Comparison of ENCODE assay signal across 8 cellular contexts in genomic region chr10:3749597-3750351, GRCh38. TPM values are rescaled to one million over a fixed set of nuclear protein-coding genes. Genes with fewer than 3 reads are reported as not detected.
DNase-seq lines count a peak whose midpoint lies in the region; ATAC-seq and TF ChIP-seq lines count a peak whose summit lies in the region.

No MANE protein-coding gene starts in this region.

- ATAC-seq in HG03196 (IDR thresholded peaks at IDR 0.05; ENCODE audit: unreplicated experiment): peak; percentile 45
- ATAC-seq in HG03460 (IDR thresholded peaks at IDR 0.05; ENCODE audit: unreplicated experiment): no peak
- ATAC-seq in GM21723 (IDR thresholded peaks at IDR 0.05; ENCODE audit: unreplicated experiment): no peak

- H3K4me1 ChIP-seq in muscle layer of duodenum (ENCODE audit: control insufficient read depth in 1 of 2, insufficient read depth in 2 of 2, low read length in 2 of 2): peaks cover 0 to 12% of the 10 kb centered on the region in 2 donors

- intact Hi-C loops in CD14-positive monocyte (cut with micrococcal nuclease): loop anchor here in 1 of 2 donors (10.0 kb wide), 1 partner anchor 435 kb away; no protein-coding TSS in a partner anchor

- no peaks in the 10 kb centered on the region for H3K9me3 Mint-ChIP-seq in CD14-positive monocyte

- H3K36me3 ChIP-seq in muscle layer of duodenum (ENCODE audit: control insufficient read depth in 1 of 2, insufficient read depth in 2 of 2, low read length in 2 of 2): no peaks in the 10 kb centered on the region

- peak overlapping the region; percentile 90 to 96 (median 93) for H3K27ac Mint-ChIP-seq in CD14-positive monocyte

- H3K36me3 Mint-ChIP-seq in CD14-positive monocyte: no peaks in the 10 kb centered on the region

- H3K27ac ChIP-seq in coronary artery: peak overlapping the region; percentile 62 to 79
- H3K27ac ChIP-seq in muscle layer of duodenum (ENCODE audit: low read length): peak overlapping the region; percentile 47

- H3K4me3 ChIP-seq in coronary artery (peak overlapping the region; percentile 51), muscle layer of duodenum (ENCODE audit: low read depth in 1 of 2, low read length in 2 of 2) (peak overlapping the region; percentile 40 to 43)

- H3K4me1 Mint-ChIP-seq in CD14-positive monocyte: peaks cover 33% of the 10 kb centered on the region

- peak overlapping the region; percentile 75 to 91 for H3K4me3 Mint-ChIP-seq in CD14-positive monocyte

- peaks cover 0 to 10% (median 4%) of the 10 kb centered on the region in 3 donors for H3K27me3 Mint-ChIP-seq in CD14-positive monocyte (ENCODE audit: low read depth in 3 of 3)

- H3K9me3 ChIP-seq in muscle layer of duodenum (ENCODE audit: control insufficient read depth in 1 of 2, low read length in 2 of 2): no peaks in the 10 kb centered on the region

- DNase-seq in CD14-positive monocyte (ENCODE audit: low spot score) (peak; percentile 66), coronary artery (ENCODE audit: low spot score) (no peak), OCI-M2 (lab: John Stamatoyannopoulos, UW; ENCODE audit: unreplicated experiment) (no peak), cerebellar nuclear complex (lab: John Stamatoyannopoulos, UW) (no peak)

- TF ChIP-seq CTCF in CD14-positive monocyte (IDR thresholded peaks at IDR 0.05): no peak
- no peak for TF ChIP-seq CTCF in coronary artery (IDR thresholded peaks at IDR 0.05)

- no peaks in the 10 kb centered on the region for H3K27me3 ChIP-seq in muscle layer of duodenum (ENCODE audit: low read depth, low read length)

RNA-seq across cellular contexts. Expression of gene KLF6, which starts 35.2 kb away (rescaled TPM):
- polyA plus RNA-seq in CD14-positive monocyte: 100 to 1,000 TPM; 499 to 510 TPM
